Comparison of ENCODE assay signal across 24 cellular contexts in the genomic region with DNA sequence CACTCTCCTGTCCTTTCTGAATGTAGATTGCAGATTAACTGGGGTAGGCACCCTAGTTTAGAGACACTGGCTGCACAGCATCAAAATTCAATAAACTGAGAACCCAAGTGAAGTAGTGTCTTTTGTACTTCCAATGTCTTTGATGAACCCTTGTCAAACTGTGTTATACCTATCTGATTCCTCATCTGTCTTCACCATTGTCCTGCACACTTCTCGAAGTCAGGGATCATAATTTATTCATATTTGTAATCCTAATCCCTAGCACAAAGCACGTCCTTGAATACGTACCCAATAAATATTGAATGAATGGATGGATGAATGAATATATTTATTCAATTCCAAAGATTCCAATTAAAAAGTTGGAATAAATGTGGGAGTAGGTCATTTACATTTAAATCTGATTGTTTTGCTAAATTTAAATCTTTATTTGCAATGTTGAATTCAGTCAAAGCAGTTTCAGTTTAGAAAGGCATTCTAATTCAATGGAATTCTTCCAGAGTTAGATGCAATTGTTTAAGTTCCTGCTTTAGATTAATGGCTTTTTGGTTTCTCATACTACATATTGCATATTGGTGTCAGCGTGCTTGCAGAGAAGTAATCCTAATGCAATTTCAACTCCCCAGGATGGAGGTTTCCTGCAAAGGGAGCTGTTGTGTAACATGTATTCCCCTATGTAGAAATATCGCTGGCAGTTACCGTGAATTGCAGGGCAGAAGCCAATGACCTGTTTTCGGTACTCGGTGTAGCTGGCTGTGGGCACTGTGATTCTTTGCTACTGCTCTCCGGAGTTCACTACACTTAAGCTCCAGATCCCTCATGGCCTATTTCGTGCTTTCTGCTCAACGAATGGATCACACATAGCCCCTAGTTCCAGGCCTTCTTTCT.
DNase-seq lines count a peak whose midpoint lies in the region; ATAC-seq, FAIRE-seq and TF ChIP-seq lines count a peak whose summit lies in the region.
"Had no signal": no experiment of that assay in that cellular context is flagged by ENCODE, and none has a peak within 500 bp of the region (broad histone marks: within the 10 kb centered on the region; RNA-seq: fewer than 3 reads in every experiment).

No MANE protein-coding gene starts in this region.

- peaks cover 95% of the 10 kb centered on the region for H3K27me3 Mint-ChIP-seq in WTC11 (ENCODE audit: low read depth)
- no peaks in the 10 kb centered on the region for H3K27me3 Mint-ChIP-seq in stimulated activated naive B cell treated with anti-CD40 and anti-IgM and Interleukin-4, amounts not matched to agents 10 μg/mL and 1 μg/mL and 100 μg/mL, for 72 hours
- H3K27me3 Mint-ChIP-seq: activated naive CD8-positive, alpha-beta T cell treated with anti-CD3 and anti-CD28 coated beads, Interleukin-2, amount 10 ng/mL, durations not matched to agents 7 days and 5 days; CD4-positive, CD25-positive, alpha-beta regulatory T cell; memory B cell; naive thymus-derived CD8-positive, alpha-beta T cell had no signal

- 45% methylated on average over 11 of the region's 11 CpGs for WGBS in liver
- WGBS in HepG2 (ENCODE audit: low lambda C conversion rate): 13% methylated on average over 11 of the region's 11 CpGs

- no peak overlapping the region for H3K27ac Mint-ChIP-seq in WTC11
- no peak overlapping the region for H3K27ac Mint-ChIP-seq in stimulated activated naive B cell treated with anti-CD40 and anti-IgM and Interleukin-4, amounts not matched to agents 10 μg/mL and 1 μg/mL and 100 μg/mL, for 72 hours
- H3K27ac Mint-ChIP-seq: activated naive CD8-positive, alpha-beta T cell treated with anti-CD3 and anti-CD28 coated beads, Interleukin-2, amount 10 ng/mL, durations not matched to agents 7 days and 5 days; CD4-positive, CD25-positive, alpha-beta regulatory T cell; memory B cell; naive thymus-derived CD8-positive, alpha-beta T cell; T-helper 2 cell treated with Interferon-gamma antibody and Interleukin-4, amounts not matched to agents 5 μg/mL and 100 μg/mL, for 36 hours had no signal

- CTCF ChIA-PET in HepG2 (lab: Yijun Ruan, JAX; ENCODE audit: low intra/inter-chr PET ratio, low total read pairs): no interaction called here
- CTCF ChIA-PET in WTC11 (lab: Charles Lee): no interaction called here

- no peak for FAIRE-seq in HepG2 (lab: Jason Lieb, UNC)
- FAIRE-seq: A204.1, islet of Langerhans, pancreas had no signal

- peaks cover 5% of the 10 kb centered on the region for H3K9me3 Mint-ChIP-seq in WTC11
- no peaks in the 10 kb centered on the region for H3K9me3 Mint-ChIP-seq in stimulated activated naive B cell treated with anti-CD40 and anti-IgM and Interleukin-4, amounts not matched to agents 10 μg/mL and 1 μg/mL and 100 μg/mL, for 72 hours
- H3K9me3 Mint-ChIP-seq: memory B cell; T-helper 2 cell treated with Interferon-gamma antibody and Interleukin-4, amounts not matched to agents 5 μg/mL and 100 μg/mL, for 36 hours had no signal

- in situ Hi-C loops in HepG2 (cut with HindIII; ENCODE audit: extremely low pct_ligation_motif_present, low pct_unique_long_range_greater_than_20kb): no loop called here

- no peak overlapping the region for H2AFZ ChIP-seq in HepG2 (ENCODE audit: low read length)
- H2AFZ ChIP-seq: hepatocyte had no signal

- TF ChIP-seq EP300 in HepG2 (IDR thresholded peaks at IDR 0.05; ENCODE audit: low read depth in 2 of 2, low read length in 2 of 2): no peak
- no peak for TF ChIP-seq EP300 in HepG2 (CRISPR knock-in tag; IDR thresholded peaks at IDR 0.05; ENCODE audit: borderline replicate concordance)

- H3K9ac ChIP-seq in liver (ENCODE audit: low read depth in 1 of 2, low read length in 2 of 2) (no peak overlapping the region), HepG2 (ENCODE audit: insufficient read depth, low read depth, low read length) (no peak overlapping the region)

- peaks cover 51% of the 10 kb centered on the region for H3K4me1 Mint-ChIP-seq in WTC11
- H3K4me1 Mint-ChIP-seq in stimulated activated naive B cell treated with anti-CD40 and anti-IgM and Interleukin-4, amounts not matched to agents 10 μg/mL and 1 μg/mL and 100 μg/mL, for 72 hours: no peaks in the 10 kb centered on the region
- H3K4me1 Mint-ChIP-seq: activated naive CD8-positive, alpha-beta T cell treated with anti-CD3 and anti-CD28 coated beads, Interleukin-2, amount 10 ng/mL, durations not matched to agents 7 days and 5 days; CD4-positive, CD25-positive, alpha-beta regulatory T cell; memory B cell; naive thymus-derived CD8-positive, alpha-beta T cell had no signal

- H3K27me3 ChIP-seq in liver (ENCODE audit: control insufficient read depth in 4 of 4, insufficient read depth in 4 of 4, low read length in 3 of 4): no peaks in the 10 kb centered on the region
- no peaks in the 10 kb centered on the region for H3K27me3 ChIP-seq in HepG2 (ENCODE audit: control insufficient read depth in 1 of 2, insufficient read depth in 2 of 2, low read length in 2 of 2)
- H3K27me3 ChIP-seq in right atrium auricular region: no peaks in the 10 kb centered on the region
- H3K27me3 ChIP-seq: cardiac muscle cell, hepatocyte, pancreas, SJCRH30 had no signal

- no peaks in the 10 kb centered on the region for H4K20me1 ChIP-seq in HepG2 (ENCODE audit: insufficient read depth, low read length)

- H3K36me3 ChIP-seq in liver (ENCODE audit: control insufficient read depth in 4 of 4, insufficient read depth in 3 of 4, low read depth in 1 of 4, low read length in 3 of 4) (no peaks in the 10 kb centered on the region), HepG2 (replicated peaks in 1 of 2; ENCODE audit: control insufficient read depth in 1 of 2, insufficient read depth in 2 of 2, low read length in 2 of 2) (no peaks in the 10 kb centered on the region), right atrium auricular region (no peaks in the 10 kb centered on the region)
- H3K36me3 ChIP-seq: cardiac muscle cell, pancreas, SJCRH30 had no signal

- DNase-seq in HepG2 (ENCODE audit: low spot score) (no peak), WTC11 (ENCODE audit: low spot score) (no peak), right atrium auricular region (ENCODE audit: low spot score) (peak; percentile 68), T-helper 9 cell (no peak)
- DNase-seq in stimulated activated naive B cell treated with anti-CD40 and anti-IgM and Interleukin-4, amounts not matched to agents 10 μg/mL and 1 μg/mL and 100 μg/mL, for 72 hours: no peak
- DNase-seq: activated CD4-positive, CD25-positive, alpha-beta regulatory T cell treated with anti-CD3 and anti-CD28 coated beads, Interleukin-2, amount 50 U/mL, for 72 hours; activated naive CD8-positive, alpha-beta T cell treated with anti-CD3 and anti-CD28 coated beads, Interleukin-2, amount 10 ng/mL, durations not matched to agents 7 days and 5 days; CD4-positive, CD25-positive, alpha-beta regulatory T cell; DMS79 treated with DMSO at 0.1 percent for 48 hours; naive thymus-derived CD8-positive, alpha-beta T cell; NCI-H1048; NCI-H2081; NCI-H524; pancreas; SJCRH30 had no signal

- BruUV-seq in HepG2 (replicated peaks; lab: Mats Ljungman, UMichigan): no TSS peak

- POLR2A ChIA-PET in HepG2 (lab: Yijun Ruan, JAX) (no interaction called here), WTC11 (lab: Charles Lee) (interaction anchor here (0.6 kb wide), 1 partner anchor 132 kb away, joined by 4 read pairs; no protein-coding TSS in a partner anchor)

- peak; percentile 53 to 70 for TF ChIP-seq RAD21 in liver (IDR thresholded peaks at IDR 0.05)
- no peak for TF ChIP-seq RAD21 in HepG2 (CRISPR knock-in tag; IDR thresholded peaks at IDR 0.05)

- H3K9me3 ChIP-seq in liver (ENCODE audit: control insufficient read depth in 4 of 4, low read length in 3 of 4) (no peaks in the 10 kb centered on the region), HepG2 (ENCODE audit: low read length) (no peaks in the 10 kb centered on the region), right atrium auricular region (no peaks in the 10 kb centered on the region)
- H3K9me3 ChIP-seq: pancreas, SJCRH30 had no signal

- no peak overlapping the region for H3K4me2 ChIP-seq in HepG2 (ENCODE audit: low read depth, low read length)
- H3K4me2 ChIP-seq: hepatocyte had no signal

- TF ChIP-seq CTCF in liver (IDR thresholded peaks at IDR 0.05; ENCODE audit: low read depth, low read length, missing input control) (no peak), HepG2 (CRISPR knock-in tag; IDR thresholded peaks at IDR 0.05) (no peak), WTC11 (IDR thresholded peaks at IDR 0.05) (no peak), right atrium auricular region (IDR thresholded peaks at IDR 0.05) (no peak)

- H3K4me1 ChIP-seq in liver (ENCODE audit: control insufficient read depth in 4 of 4, insufficient read depth in 4 of 4, low read length in 3 of 4) (peaks cover 0 to 7% (median 1%) of the 10 kb centered on the region in 4 donors), HepG2 (ENCODE audit: insufficient read depth, low read length) (no peaks in the 10 kb centered on the region), right atrium auricular region (no peaks in the 10 kb centered on the region)
- H3K4me1 ChIP-seq: pancreas, SJCRH30 had no signal

- H3K27ac ChIP-seq in liver (ENCODE audit: low read depth in 1 of 2, low read length in 2 of 2) (no peak overlapping the region), HepG2 (ENCODE audit: extremely low read length, insufficient read depth, low read length) (no peak overlapping the region), right atrium auricular region (no peak overlapping the region)
- H3K27ac ChIP-seq: cardiac muscle cell, hepatocyte, pancreas, SJCRH30 had no signal

- TF ChIP-seq POLR2A in HepG2 (IDR thresholded peaks at IDR 0.05; ENCODE audit: insufficient read depth in 1 of 2, low read depth in 2 of 2, low read length in 2 of 2): no peak

- H3K36me3 Mint-ChIP-seq in WTC11: peaks cover 7% of the 10 kb centered on the region
- no peaks in the 10 kb centered on the region for H3K36me3 Mint-ChIP-seq in stimulated activated naive B cell treated with anti-CD40 and anti-IgM and Interleukin-4, amounts not matched to agents 10 μg/mL and 1 μg/mL and 100 μg/mL, for 72 hours
- H3K36me3 Mint-ChIP-seq: activated naive CD8-positive, alpha-beta T cell treated with anti-CD3 and anti-CD28 coated beads, Interleukin-2, amount 10 ng/mL, durations not matched to agents 7 days and 5 days; CD4-positive, CD25-positive, alpha-beta regulatory T cell; memory B cell had no signal

- H3K79me2 ChIP-seq in HepG2 (ENCODE audit: insufficient read depth, low read length): no peaks in the 10 kb centered on the region
- H3K79me2 ChIP-seq: hepatocyte had no signal

- no peak overlapping the region for H3K4me3 Mint-ChIP-seq in WTC11
- no peak overlapping the region for H3K4me3 Mint-ChIP-seq in stimulated activated naive B cell treated with anti-CD40 and anti-IgM and Interleukin-4, amounts not matched to agents 10 μg/mL and 1 μg/mL and 100 μg/mL, for 72 hours
- H3K4me3 Mint-ChIP-seq: activated naive CD8-positive, alpha-beta T cell treated with anti-CD3 and anti-CD28 coated beads, Interleukin-2, amount 10 ng/mL, durations not matched to agents 7 days and 5 days; CD4-positive, CD25-positive, alpha-beta regulatory T cell; memory B cell; naive thymus-derived CD8-positive, alpha-beta T cell; T-helper 2 cell treated with Interferon-gamma antibody and Interleukin-4, amounts not matched to agents 5 μg/mL and 100 μg/mL, for 36 hours had no signal

- H3K4me3 ChIP-seq in liver (ENCODE audit: low read depth in 1 of 3, low read length in 3 of 3) (no peak overlapping the region), HepG2 (replicated peaks in 1 of 3; ENCODE audit: insufficient read depth in 1 of 3, low read depth in 2 of 3, low read length in 3 of 3) (no peak overlapping the region), right atrium auricular region (no peak overlapping the region)
- H3K4me3 ChIP-seq: cardiac muscle cell, hepatocyte, pancreas, SJCRH30 had no signal

- intact Hi-C loops in HepG2 (cut with micrococcal nuclease; ENCODE audit: unreplicated experiment): no loop called here

- no peak for ATAC-seq in HepG2
- 0 out of 2 replicates have a peak, but pooled peaks have one; percentile 47 for ATAC-seq in WTC11
- no peak for ATAC-seq in stimulated activated naive B cell treated with anti-CD40 and anti-IgM and Interleukin-4, amounts not matched to agents 10 μg/mL and 1 μg/mL and 100 μg/mL, for 72 hours (replicated peaks)
- no peak for ATAC-seq in GM18861 (IDR thresholded peaks at IDR 0.05; ENCODE audit: unreplicated experiment)
- ATAC-seq in HG02938 (IDR thresholded peaks at IDR 0.05; ENCODE audit: unreplicated experiment): no peak
- ATAC-seq: naive thymus-derived CD8-positive, alpha-beta T cell had no signal
